ENCODE assay signal across 1 cellular context in genomic region chr16:53417011-53417410, GRCh38.
TF ChIP-seq lines count a peak whose summit lies in the region.

No MANE protein-coding gene starts in this region.

TF ChIP-seq in GM12878, 131 proteins besides CTCF, POLR2A, EP300 and RAD21 (continued from another document):
- TF ChIP-seq BCL3 (IDR thresholded peaks at IDR 0.05; ENCODE audit: borderline replicate concordance, insufficient read depth, low read depth, low read length, poor library complexity, severe bottlenecking) (no peak), IKZF1 (conservative IDR thresholded peaks at IDR 0.05) (no peak)
